In genomic region chr5:144170276-144171024, GRCh38 we compare ENCODE assay signal across 8 cellular contexts. TPM values are rescaled to one million over a fixed set of nuclear protein-coding genes. Genes with fewer than 3 reads are reported as not detected.
DNase-seq lines count a peak whose midpoint lies in the region; ATAC-seq, FAIRE-seq and TF ChIP-seq lines count a peak whose summit lies in the region.

TSS of gene KCTD16 (plus strand) at chr5:144170873.
TSS of gene YIPF5 (minus strand) at chr5:144170659. CDS start at chr5:144169955, 704 bp downstream.

- H3K27ac Mint-ChIP-seq in brain, result peak within 1 kb of the TSS; percentile 68 to 96 (median 93)

- peak; percentile 99 for DNase-seq in A172 (ENCODE audit: low spot score)
- peak; percentile 68 for DNase-seq in NCI-H2107 (lab: John Stamatoyannopoulos, UW)
- peak; percentile 87 for DNase-seq in iPS DF 4.7 (ENCODE audit: extremely low read depth, low spot score)
- DNase-seq in sciatic nerve (ENCODE audit: low spot score), result peak; percentile 95

- FAIRE-seq in TTC549 (lab: Jason Lieb, UNC), result peak; percentile 95

- intact Hi-C loops in sciatic nerve (cut with DNase I), result no loop called here

- H3K27me3 Mint-ChIP-seq in brain, result peaks cover 26% of the 10 kb centered on the region

- peak within 1 kb of the TSS; percentile 92 to 99 (median 95) for H3K4me3 Mint-ChIP-seq in brain

- H3K36me3 Mint-ChIP-seq in brain, result peaks cover 33% of the 10 kb centered on the region

- H3K4me1 Mint-ChIP-seq in brain, result peaks cover 53% of the 10 kb centered on the region

- TF ChIP-seq CTCF in brain (conservative IDR thresholded peaks at IDR 0.05), result no peak

- H3K9me3 Mint-ChIP-seq in brain, result peaks cover 0 to 3% (median 0%) of the 10 kb centered on the region in 5 experiments

- ATAC-seq in HG03064 (IDR thresholded peaks at IDR 0.05; ENCODE audit: low read depth, unreplicated experiment) (peak; percentile 100), sciatic nerve (peak; percentile 100)

- TF ChIP-seq POLR2A in GM18526 (IDR thresholded peaks at IDR 0.05; ENCODE audit: extremely low read depth, insufficient read length), result peak; percentile 84

RNA-seq across cellular contexts. Expression of gene KCTD16, which starts in this region (rescaled TPM):
- 0.89 and 1.2 TPM in 2 replicates for total RNA-seq in A172 (2014; rRNA removed; shearing (Covaris generic))
- 4.0 TPM for polyA plus RNA-seq in brain (ENCODE audit: insufficient read depth, low read depth, low replicate concordance)
- 0.53 TPM for total RNA-seq in sciatic nerve

RNA-seq across cellular contexts. Expression of gene YIPF5, which starts in this region (rescaled TPM):
- total RNA-seq in A172 (2014; rRNA removed; shearing (Covaris generic)), result 68.3 and 83.6 TPM in 2 replicates
- polyA plus RNA-seq in brain (ENCODE audit: insufficient read depth, low read depth, low replicate concordance), result 27.0 TPM
- 47.8 TPM for total RNA-seq in sciatic nerve

Comparison
In these comparisons a context has a peak if more than half of its experiments do, and no peak if none do; other contexts are left out.
1. Peak in every context shown above with its lines: DNase-seq and ATAC-seq.